8 cellular contexts compared by ENCODE assay signal in genomic region chr9:101235105-101235866, GRCh38.
DNase-seq lines count a peak whose midpoint lies in the region; ATAC-seq, FAIRE-seq and TF ChIP-seq lines count a peak whose summit lies in the region.

No MANE protein-coding gene starts in this region.

- peak; percentile 70 for ATAC-seq in GM18502 (IDR thresholded peaks at IDR 0.05; ENCODE audit: poor library complexity, unreplicated experiment)
- no peak for ATAC-seq in GM21723 (IDR thresholded peaks at IDR 0.05; ENCODE audit: unreplicated experiment)
- ATAC-seq in HG03045 (IDR thresholded peaks at IDR 0.05; ENCODE audit: unreplicated experiment), result no peak

- no peaks in the 10 kb centered on the region for H4K20me1 ChIP-seq in SK-N-SH (ENCODE audit: insufficient read depth)

- TF ChIP-seq EP300 in SK-N-SH (IDR thresholded peaks at IDR 0.05; ENCODE audit: borderline replicate concordance in 1 of 2, low read depth in 1 of 2, low read length in 1 of 2), result no peak

- H3K9ac ChIP-seq in SK-N-SH, result no peak overlapping the region

- no peaks in the 10 kb centered on the region for H3K9me2 ChIP-seq in SK-N-SH

- TF ChIP-seq CTCF in SK-N-SH (IDR thresholded peaks at IDR 0.05), result peak; percentile 64
- TF ChIP-seq CTCF in esophagus squamous epithelium (IDR thresholded peaks at IDR 0.05), result peak in 2 of 6 experiments; percentile 28 to 31

- intact Hi-C loops in esophagus squamous epithelium (cut with DNase I), result no loop called here

- H3K27me3 ChIP-seq in SK-N-SH (ENCODE audit: insufficient read depth), result no peaks in the 10 kb centered on the region
- no peaks in the 10 kb centered on the region for H3K27me3 ChIP-seq in esophagus squamous epithelium

- CTCF ChIA-PET in SK-N-SH (lab: Yijun Ruan, JAX), result interaction anchor here (0.6 to 1.8 kb wide), 14 partner anchors 19 to 646 kb away, joined by 3 to 14 read pairs (median 3); no protein-coding TSS in a partner anchor

- DNase-seq in Kasumi-1 (lab: John Stamatoyannopoulos, UW) (peak; percentile 40 to 64), SK-N-SH (peak; percentile 2), esophagus squamous epithelium (lab: John Stamatoyannopoulos, UW) (no peak), AG08395 (ENCODE audit: low spot score) (no peak)

- H2AFZ ChIP-seq in SK-N-SH (ENCODE audit: low read depth), result no peak overlapping the region

- peak overlapping the region in 1 of 2 experiments; percentile 51; a peak in 1 of 4 replicates for H3K4me3 ChIP-seq in SK-N-SH (ENCODE audit: low read depth in 2 of 2, low read length in 1 of 2)
- no peak overlapping the region for H3K4me3 ChIP-seq in esophagus squamous epithelium

- H3K36me3 ChIP-seq in SK-N-SH (replicated peaks in 1 of 2; ENCODE audit: control insufficient read depth in 1 of 2, insufficient read depth in 2 of 2, low read length in 1 of 2) (no peaks in the 10 kb centered on the region), esophagus squamous epithelium (no peaks in the 10 kb centered on the region)

- H3F3A ChIP-seq in SK-N-SH (replicated peaks; ENCODE audit: insufficient read depth), result no peaks in the 10 kb centered on the region

- 8% methylated on average over 6 of the region's 6 CpGs for WGBS in SK-N-SH (ENCODE audit: low lambda C conversion rate)
- 32 to 37% methylated on average over 6 of the region's 6 CpGs for WGBS in esophagus squamous epithelium, 2 donors

- no peak overlapping the region for H3K4me2 ChIP-seq in SK-N-SH

- peak; percentile 69 for TF ChIP-seq RAD21 in SK-N-SH (IDR thresholded peaks at IDR 0.05; ENCODE audit: low read length)

- POLR2A ChIA-PET in SK-N-SH (lab: Yijun Ruan, JAX), result no interaction called here

- H3K4me1 ChIP-seq in SK-N-SH (ENCODE audit: control insufficient read depth in 1 of 2, insufficient read depth in 2 of 2, low read depth in 1 of 2, low read length in 1 of 2), result no peaks in the 10 kb centered on the region
- H3K4me1 ChIP-seq in esophagus squamous epithelium, result no peaks in the 10 kb centered on the region

- no peak for TF ChIP-seq POLR2A in esophagus squamous epithelium (IDR thresholded peaks at IDR 0.05)

- H3K79me2 ChIP-seq in SK-N-SH (ENCODE audit: insufficient read depth), result no peaks in the 10 kb centered on the region

- FAIRE-seq in islet of Langerhans (lab: Jason Lieb, UNC), result peak; percentile 87

- H3K9me3 ChIP-seq in SK-N-SH, result no peaks in the 10 kb centered on the region
- H3K9me3 ChIP-seq in esophagus squamous epithelium, result no peaks in the 10 kb centered on the region

- no peak overlapping the region for H3K27ac ChIP-seq in SK-N-SH (ENCODE audit: low read depth in 2 of 2, low read length in 1 of 2)
- H3K27ac ChIP-seq in esophagus squamous epithelium, result no peak overlapping the region

TF ChIP-seq in SK-N-SH, 30 proteins besides CTCF, POLR2A, EP300 and RAD21:
- TF ChIP-seq FOXM1 (IDR thresholded peaks at IDR 0.05; ENCODE audit: low read depth) (no peak), NFIC (IDR thresholded peaks at IDR 0.05; ENCODE audit: borderline replicate concordance) (no peak), SMC3 (IDR thresholded peaks at IDR 0.05; ENCODE audit: low read depth, low read length) (peak; percentile 32), REST (IDR thresholded peaks at IDR 0.05; ENCODE audit: low read depth, low read length) (no peak), FOSL2 (IDR thresholded peaks at IDR 0.05; ENCODE audit: borderline replicate concordance, low read depth) (no peak), TCF12 (IDR thresholded peaks at IDR 0.05) (no peak)

Comparison
In these comparisons a context has a peak if more than half of its experiments do, and no peak if none do; other contexts are left out.
1. DNase-seq: peak in Kasumi-1 (2 of 2) and SK-N-SH (single experiment); none in esophagus squamous epithelium (single experiment) and AG08395 (single experiment).